In the genomic region with DNA sequence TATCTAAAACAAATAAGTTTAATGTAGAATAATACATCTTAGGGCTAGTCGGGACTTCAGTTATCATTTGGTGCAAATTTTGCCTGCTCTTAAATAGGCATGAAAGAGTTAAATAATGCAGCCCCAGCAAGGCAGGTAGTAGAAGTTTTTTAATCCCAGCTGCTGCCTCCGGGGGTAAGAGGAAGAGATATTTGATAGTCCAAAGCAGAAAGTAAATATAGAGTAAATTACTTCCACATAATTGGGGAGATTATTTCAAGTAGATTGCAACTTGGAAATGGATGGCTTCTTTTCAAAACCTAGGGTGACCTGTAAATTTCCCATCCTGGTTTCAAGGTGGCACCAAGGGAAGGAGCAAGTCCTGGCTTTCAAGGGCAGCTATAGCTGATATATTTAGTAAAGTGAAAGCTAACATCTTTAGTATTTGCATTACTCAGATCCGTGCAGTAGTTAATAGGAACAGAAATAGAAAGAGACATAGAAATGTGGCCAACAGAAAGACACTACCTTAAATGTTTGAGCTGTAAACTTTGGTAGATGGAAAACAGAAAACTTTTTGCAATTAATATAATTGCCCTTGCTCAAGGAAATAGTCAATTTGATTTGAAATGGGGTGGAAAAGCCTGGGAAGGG, we compare ENCODE assay signal across 13 cellular contexts.
DNase-seq lines count a peak whose midpoint lies in the region; ATAC-seq, FAIRE-seq and TF ChIP-seq lines count a peak whose summit lies in the region.
"Had no signal": no experiment of that assay in that cellular context is flagged by ENCODE, and none has a peak within 500 bp of the region (broad histone marks: within the 10 kb centered on the region; RNA-seq: fewer than 3 reads in every experiment).

No MANE protein-coding gene starts in this region.

- no peak overlapping the region for H3K4me3 ChIP-seq in GM12878

- no peak for TF ChIP-seq RAD21 in GM12878 (IDR thresholded peaks at IDR 0.05; ENCODE audit: insufficient read depth, low read depth, low read length)

- no peak for TF ChIP-seq POLR2A in GM12878 (IDR thresholded peaks at IDR 0.05; ENCODE audit: low read depth, low read length)

- SMC1A ChIA-PET in GM12878 (lab: Charles Lee; ENCODE audit: uncharacterized antibody, unreplicated experiment): interaction anchor here (0.8 to 1.0 kb wide), 3 partner anchors 22 to 107 kb away, joined by 3 to 4 read pairs (median 3); no protein-coding TSS in a partner anchor

- peak overlapping the region; percentile 51; the same call in 1 of the 2 replicates for H3K4me2 ChIP-seq in GM12878 (ENCODE audit: control insufficient read depth, insufficient read depth)

- in situ Hi-C loops in GM12878 (cut with MboI): loop anchor here (5.0 kb wide), 1 partner anchor 50 kb away; no protein-coding TSS in a partner anchor

- no peak for FAIRE-seq in GM12878 (lab: Jason Lieb, UNC)
- FAIRE-seq: A204.1, GM18507 had no signal

- BruUV-seq in GM12878 (replicated peaks; lab: Mats Ljungman, UMichigan): no TSS peak

- WGBS in GM12878 (ENCODE audit: insufficient coverage, insufficient replicate concordance, low lambda C conversion rate, missing lambda C conversion rate): 28% methylated on average over 3 of the region's 3 CpGs

- no peak overlapping the region for H3K27ac ChIP-seq in GM12878 (ENCODE audit: control insufficient read depth, insufficient read depth)

- no peak for TF ChIP-seq CTCF in GM12878 (IDR thresholded peaks at IDR 0.05 in 2 of 3, conservative IDR thresholded peaks at IDR 0.05 in 1 of 3; ENCODE audit: control insufficient read depth in 2 of 3, extremely low read depth in 1 of 3, insufficient read depth in 1 of 3, low read depth in 3 of 3, low read length in 3 of 3)

- no peaks in the 10 kb centered on the region; the same call in 2 of the 3 replicates for H3K9me3 ChIP-seq in GM12878 (replicated peaks; ENCODE audit: control insufficient read depth, insufficient read depth, low read length)

- CTCF ChIA-PET in GM12878 (lab: Yijun Ruan, JAX): interaction anchor here (0.6 to 1.4 kb wide), 2 partner anchors 12 to 76 kb away, joined by 4 read pairs; no protein-coding TSS in a partner anchor

- H3K4me1 ChIP-seq in GM12878 (ENCODE audit: control insufficient read depth, insufficient read depth, low read length): peaks cover 8% of the 10 kb centered on the region; the same call in 1 of the 2 replicates

- no peaks in the 10 kb centered on the region for H3K27me3 ChIP-seq in GM12878 (replicated peaks in 1 of 2; ENCODE audit: control insufficient read depth in 2 of 2, insufficient read depth in 2 of 2, low read length in 1 of 2)

- intact Hi-C loops in GM12878 (cut with micrococcal nuclease; ENCODE audit: unreplicated experiment): no loop called here

- POLR2A ChIA-PET in GM12878 (lab: Charles Lee): no interaction called here

- RAD21 ChIA-PET in GM12878 (lab: Charles Lee; ENCODE audit: unreplicated experiment): no interaction called here

- no peak overlapping the region for H3K9ac ChIP-seq in GM12878 (ENCODE audit: control insufficient read depth, insufficient read depth, low read length)

- H3K36me3 ChIP-seq in GM12878 (ENCODE audit: control insufficient read depth in 2 of 2, insufficient read depth in 2 of 2, low read length in 1 of 2): no peaks in the 10 kb centered on the region

- H4K20me1 ChIP-seq in GM12878 (ENCODE audit: control insufficient read depth, insufficient read depth): no peaks in the 10 kb centered on the region

- no peaks in the 10 kb centered on the region for H3K79me2 ChIP-seq in GM12878 (ENCODE audit: control insufficient read depth, insufficient read depth, low read length)

- H2AFZ ChIP-seq in GM12878 (ENCODE audit: control insufficient read depth, low read depth, low read length): no peak overlapping the region; the same call in 1 of the 2 replicates

- no peak for TF ChIP-seq EP300 in GM12878 (IDR thresholded peaks at IDR 0.05; ENCODE audit: borderline replicate concordance in 1 of 2, control insufficient read depth in 1 of 2, low read depth in 2 of 2, low read length in 2 of 2)

- DNase-seq in NCI-H2107 treated with DMSO at 0.1 percent for 48 hours (lab: John Stamatoyannopoulos, UW; ENCODE audit: unreplicated experiment) (peak; percentile 10), NCI-H2107 (lab: John Stamatoyannopoulos, UW) (no peak), GM12878 (ENCODE audit: low read depth, low spot score) (no peak), NCI-H1930 (lab: John Stamatoyannopoulos, UW) (no peak), NCI-H187 treated with DMSO at 0.1 percent for 48 hours (lab: John Stamatoyannopoulos, UW) (no peak), NCI-H748 (lab: John Stamatoyannopoulos, UW; ENCODE audit: unreplicated experiment) (no peak)
- DNase-seq: amygdala; effector CD4-positive, alpha-beta T cell had no signal

- ATAC-seq in HG02571 (IDR thresholded peaks at IDR 0.05; ENCODE audit: unreplicated experiment) (peak; percentile 72), HG03432 (IDR thresholded peaks at IDR 0.05; ENCODE audit: unreplicated experiment) (peak; percentile 88), GM12878 (peak; percentile 61)
- ATAC-seq: Panc1 had no signal

TF ChIP-seq in GM12878, 131 proteins besides CTCF, POLR2A, EP300 and RAD21:
- no peak for TF ChIP-seq SREBF2 (IDR thresholded peaks at IDR 0.05; ENCODE audit: low read length)
- TF ChIP-seq SREBF1 (IDR thresholded peaks at IDR 0.05; ENCODE audit: low read length): no peak
- no peak for TF ChIP-seq BACH1 (IDR thresholded peaks at IDR 0.05; ENCODE audit: borderline replicate concordance)
- TF ChIP-seq YY1 (IDR thresholded peaks at IDR 0.05; ENCODE audit: low read depth, low read length): no peak
- no peak for TF ChIP-seq ZNF217 (IDR thresholded peaks at IDR 0.05)
- no peak for TF ChIP-seq EED (IDR thresholded peaks at IDR 0.05; ENCODE audit: low read depth)
